ENCODE assay signal across 29 cellular contexts in the genomic region with DNA sequence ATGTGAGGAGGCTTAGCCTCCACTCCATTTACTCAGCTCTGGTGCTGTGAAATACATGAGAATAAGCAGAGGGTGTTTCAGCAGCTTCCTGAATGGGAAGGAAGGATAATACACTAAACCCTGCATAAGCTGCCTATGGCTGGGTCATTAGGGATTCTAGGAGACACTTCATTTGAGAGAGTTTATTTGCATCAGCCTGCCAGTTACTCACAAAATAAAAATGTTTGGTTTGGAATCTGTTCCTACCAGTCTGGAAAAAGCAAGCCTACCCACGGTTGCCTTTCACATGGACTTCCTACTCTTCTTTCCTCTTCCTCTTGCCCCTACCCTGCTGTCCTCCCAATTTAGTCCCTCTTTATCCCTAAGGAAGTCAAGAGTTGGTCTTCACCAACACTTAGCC. TPM values are rescaled to one million over a fixed set of nuclear protein-coding genes. Genes with fewer than 3 reads are reported as not detected.
"Had no signal": no experiment of that assay in that cellular context is flagged by ENCODE, and none has a peak within 500 bp of the region (broad histone marks: within the 10 kb centered on the region; RNA-seq: fewer than 3 reads in every experiment).

No MANE protein-coding gene starts in this region.

- H3K9me3 ChIP-seq: esophagus squamous epithelium, gastroesophageal sphincter, heart left ventricle, left lung, psoas muscle, sigmoid colon, spleen, testis, upper lobe of left lung had no signal

- H3K4me3 Mint-ChIP-seq: naive thymus-derived CD4-positive, alpha-beta T cell; nephron; neural progenitor cell; stimulated activated memory B cell treated with anti-CD40 and anti-IgM and Interleukin-4, amounts not matched to agents 10 μg/mL and 1 μg/mL and 100 μg/mL, for 72 hours had no signal

- H3K27ac ChIP-seq: epithelial cell of prostate, esophagus squamous epithelium, foreskin keratinocyte, gastroesophageal sphincter, heart left ventricle, left lung, neural progenitor cell, psoas muscle, sigmoid colon, spleen, testis, tibial nerve, upper lobe of left lung had no signal

- H3K36me3 Mint-ChIP-seq: naive thymus-derived CD4-positive, alpha-beta T cell; stimulated activated memory B cell treated with anti-CD40 and anti-IgM and Interleukin-4, amounts not matched to agents 10 μg/mL and 1 μg/mL and 100 μg/mL, for 72 hours had no signal

- H3K4me2 ChIP-seq: neural progenitor cell had no signal

- H2AFZ ChIP-seq: neural progenitor cell had no signal

- H3K36me3 ChIP-seq: esophagus squamous epithelium, gastroesophageal sphincter, heart left ventricle, left lung, neural progenitor cell, sigmoid colon, spleen, tibial nerve, upper lobe of left lung had no signal

- H3K9ac ChIP-seq: neural progenitor cell had no signal

- H3K4me1 Mint-ChIP-seq: nephron; stimulated activated memory B cell treated with anti-CD40 and anti-IgM and Interleukin-4, amounts not matched to agents 10 μg/mL and 1 μg/mL and 100 μg/mL, for 72 hours had no signal

- H3K27me3 ChIP-seq: dorsolateral prefrontal cortex, gastroesophageal sphincter, heart left ventricle, left lung, neural progenitor cell, sigmoid colon, spleen, testis, tibial nerve, upper lobe of left lung had no signal

- H3K4me3 ChIP-seq: dorsolateral prefrontal cortex, esophagus squamous epithelium, gastroesophageal sphincter, heart left ventricle, left lung, neural progenitor cell, psoas muscle, sigmoid colon, spleen, testis, tibial nerve, upper lobe of left lung had no signal

- DNase-seq: dorsolateral prefrontal cortex; effector CD4-positive, alpha-beta T cell; esophagus squamous epithelium; foreskin keratinocyte; heart left ventricle; hippocampal formation; left cardiac atrium; left lung; mesenchymal stem cell; midbrain; naive thymus-derived CD4-positive, alpha-beta T cell; posterior cingulate gyrus; psoas muscle; right cardiac atrium; sigmoid colon; spleen; stimulated activated CD4-positive, alpha-beta T cell treated with anti-CD3 and anti-CD28 coated beads, Interleukin-4, amount 100 ng/mL, for 4 hours; stimulated activated naive CD8-positive, alpha-beta T cell treated with anti-CD3 and anti-CD28 coated beads, Interleukin-15, Interleukin-2, amounts not matched to agents 100 U/mL and 50 U/mL, for 24 hours; substantia nigra; testis; upper lobe of left lung had no signal

- ATAC-seq: foreskin keratinocyte; gastroesophageal sphincter; heart left ventricle; left cardiac atrium; left lung; naive thymus-derived CD4-positive, alpha-beta T cell; psoas muscle; right cardiac atrium; stimulated activated memory B cell treated with anti-CD40 and anti-IgM and Interleukin-4, amounts not matched to agents 10 μg/mL and 1 μg/mL and 100 μg/mL, for 72 hours; stimulated activated naive CD8-positive, alpha-beta T cell treated with anti-CD3 and anti-CD28 coated beads, Interleukin-15, Interleukin-2, amounts not matched to agents 100 U/mL and 50 U/mL, for 24 hours had no signal

- H3K4me1 ChIP-seq: esophagus squamous epithelium, foreskin keratinocyte, gastroesophageal sphincter, heart left ventricle, left lung, neural progenitor cell, psoas muscle, sigmoid colon, spleen, testis, tibial nerve had no signal

- H3K9me3 Mint-ChIP-seq: naive thymus-derived CD4-positive, alpha-beta T cell; stimulated activated memory B cell treated with anti-CD40 and anti-IgM and Interleukin-4, amounts not matched to agents 10 μg/mL and 1 μg/mL and 100 μg/mL, for 72 hours had no signal

RNA-seq across cellular contexts. Expression of a gene that starts 20.5 kb away (rescaled TPM):
- total RNA-seq: foreskin keratinocyte, kidney epithelial cell, lung microvascular endothelial cell had no signal
- polyA plus RNA-seq: foreskin keratinocyte; naive thymus-derived CD4-positive, alpha-beta T cell had no signal
